10 cellular contexts compared by ENCODE assay signal in the genomic region with DNA sequence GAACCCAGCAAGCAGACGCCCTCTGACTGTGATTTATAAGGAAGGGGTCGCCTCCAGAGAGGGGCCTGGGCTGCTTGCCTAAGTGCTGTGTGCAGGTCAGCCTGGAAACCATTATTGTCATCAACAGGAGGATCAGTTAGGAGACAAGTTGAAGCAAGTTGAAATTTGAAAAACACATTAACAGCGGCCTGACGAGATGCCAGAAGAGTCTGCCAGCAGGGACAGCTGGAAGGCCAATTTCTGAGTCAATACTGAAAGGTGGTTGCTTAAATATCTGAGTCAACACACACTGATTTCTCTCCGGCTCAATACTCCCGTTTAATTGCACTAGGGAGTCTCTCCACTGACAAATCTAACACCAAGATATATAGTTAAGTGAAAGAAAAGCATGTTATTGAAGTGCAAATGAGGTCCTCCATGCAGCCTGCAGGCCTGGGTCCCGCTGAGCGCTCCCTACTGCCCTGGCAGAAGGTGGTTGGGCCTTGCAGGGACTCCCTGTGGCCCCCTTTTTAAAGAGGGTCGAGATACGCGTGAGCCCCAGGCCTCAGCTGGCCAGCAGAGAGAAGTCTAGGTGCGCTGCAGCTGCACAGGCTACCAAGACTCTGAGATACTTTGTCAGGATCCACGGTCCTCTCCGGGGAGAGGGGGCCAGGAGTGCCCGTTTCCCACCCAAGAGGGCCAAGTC.
DNase-seq lines count a peak whose midpoint lies in the region; TF ChIP-seq lines count a peak whose summit lies in the region.
"Had no signal": no experiment of that assay in that cellular context is flagged by ENCODE, and none has a peak within 500 bp of the region (broad histone marks: within the 10 kb centered on the region; RNA-seq: fewer than 3 reads in every experiment).

No MANE protein-coding gene starts in this region.

- no peaks in the 10 kb centered on the region for H3K36me3 Mint-ChIP-seq in activated CD4-positive, alpha-beta memory T cell treated with anti-CD3 and anti-CD28 coated beads for 36 hours
- H3K36me3 Mint-ChIP-seq: CD4-positive, CD25-positive, alpha-beta regulatory T cell had no signal

- TF ChIP-seq POLR2A in adrenal gland (IDR thresholded peaks at IDR 0.05) (no peak), suprapubic skin (IDR thresholded peaks at IDR 0.05) (no peak)

- H3K27ac ChIP-seq in adrenal gland (no peak overlapping the region), suprapubic skin (no peak overlapping the region)
- H3K27ac ChIP-seq: parathyroid adenoma had no signal

- no peak overlapping the region for H3K27ac Mint-ChIP-seq in activated CD4-positive, alpha-beta memory T cell treated with anti-CD3 and anti-CD28 coated beads for 36 hours
- H3K27ac Mint-ChIP-seq: CD4-positive, CD25-positive, alpha-beta regulatory T cell had no signal

- H3K4me3 Mint-ChIP-seq in activated CD4-positive, alpha-beta memory T cell treated with anti-CD3 and anti-CD28 coated beads for 36 hours, result no peak overlapping the region
- H3K4me3 Mint-ChIP-seq: CD4-positive, CD25-positive, alpha-beta regulatory T cell had no signal

- no peak for TF ChIP-seq EP300 in suprapubic skin (IDR thresholded peaks at IDR 0.05)

- POLR2A ChIA-PET in activated CD4-positive, alpha-beta memory T cell treated with anti-CD3 and anti-CD28 coated beads for 36 hours (lab: Charles Lee), result no interaction called here

- TF ChIP-seq CTCF in AG09309 (IDR thresholded peaks at IDR 0.05; ENCODE audit: control insufficient read depth, insufficient read depth, low read depth, low read length, missing control alignments) (no peak), adrenal gland (IDR thresholded peaks at IDR 0.05) (no peak), suprapubic skin (IDR thresholded peaks at IDR 0.05) (no peak)

- intact Hi-C loops in adrenal gland (cut with DNase I), result no loop called here
- intact Hi-C loops in activated CD4-positive, alpha-beta memory T cell treated with anti-CD3 and anti-CD28 coated beads for 36 hours (cut with micrococcal nuclease), result no loop called here

- H3K27me3 ChIP-seq in adrenal gland, result no peaks in the 10 kb centered on the region
- no peaks in the 10 kb centered on the region for H3K27me3 ChIP-seq in suprapubic skin

- no peaks in the 10 kb centered on the region for H3K9me3 ChIP-seq in adrenal gland (replicated peaks in 1 of 3)
- no peaks in the 10 kb centered on the region for H3K9me3 ChIP-seq in suprapubic skin

- 67 to 76% (median 71%) methylated on average over 15 of the region's 15 CpGs for WGBS in adrenal gland, 4 donors
- WGBS in suprapubic skin, result 36% methylated on average over 14 of the region's 15 CpGs

- CTCF ChIA-PET in activated CD4-positive, alpha-beta memory T cell treated with anti-CD3 and anti-CD28 coated beads for 36 hours (lab: Charles Lee), result no interaction called here

- no peaks in the 10 kb centered on the region for H3K36me3 ChIP-seq in adrenal gland (replicated peaks in 1 of 2)
- H3K36me3 ChIP-seq in suprapubic skin, result no peaks in the 10 kb centered on the region

- peaks cover 7% of the 10 kb centered on the region for H3K27me3 Mint-ChIP-seq in activated CD4-positive, alpha-beta memory T cell treated with anti-CD3 and anti-CD28 coated beads for 36 hours

- H3K4me3 ChIP-seq in AG09309 (ENCODE audit: control insufficient read depth, low read depth, low read length) (no peak overlapping the region), adrenal gland (no peak overlapping the region), suprapubic skin (no peak overlapping the region)

- peak; percentile 40 for DNase-seq in AG09309 (ENCODE audit: low read depth)
- peak; percentile 88 for DNase-seq in NCI-H1092 treated with DMSO at 0.1 percent for 48 hours (lab: John Stamatoyannopoulos, UW)
- DNase-seq in adrenal gland, result peak; percentile 42 to 72 (median 61)
- DNase-seq in islet precursor cell, result peak; percentile 83
- DNase-seq in activated CD4-positive, alpha-beta memory T cell treated with anti-CD3 and anti-CD28 coated beads for 36 hours, result no peak
- no peak for DNase-seq in 8988T
- DNase-seq in suprapubic skin (ENCODE audit: low spot score in 2 of 2), result no peak
- DNase-seq in hippocampal formation (lab: John Stamatoyannopoulos, UW), result no peak
- DNase-seq: CD4-positive, CD25-positive, alpha-beta regulatory T cell had no signal

- H3K4me1 Mint-ChIP-seq in activated CD4-positive, alpha-beta memory T cell treated with anti-CD3 and anti-CD28 coated beads for 36 hours (ENCODE audit: low read depth), result no peaks in the 10 kb centered on the region

- H3K9me3 Mint-ChIP-seq in activated CD4-positive, alpha-beta memory T cell treated with anti-CD3 and anti-CD28 coated beads for 36 hours, result no peaks in the 10 kb centered on the region

- H3K4me1 ChIP-seq in adrenal gland (replicated peaks in 1 of 2) (peaks cover 0 to 7% of the 10 kb centered on the region in 2 donors), suprapubic skin (peaks cover 14% of the 10 kb centered on the region)
- H3K4me1 ChIP-seq: parathyroid adenoma had no signal

Comparison
In these comparisons a context has a peak if more than half of its experiments do, and no peak if none do; other contexts are left out.
1. DNase-seq: peak in AG09309 (single experiment), NCI-H1092 treated with DMSO at 0.1 percent for 48 hours (single experiment), adrenal gland (7 of 7) and islet precursor cell (single experiment); none in activated CD4-positive, alpha-beta memory T cell treated with anti-CD3 and anti-CD28 coated beads for 36 hours (single experiment), 8988T (single experiment), suprapubic skin (0 of 2) and hippocampal formation (0 of 2).